ENCODE assay signal across 1 cellular context in genomic region chr11:118397448-118397847, GRCh38.
TF ChIP-seq lines count a peak whose summit lies in the region.

No MANE protein-coding gene starts in this region.

TF ChIP-seq in K562, 482 proteins besides CTCF, POLR2A, EP300 and RAD21 (continues in another document):
- no peak for TF ChIP-seq XRCC3 (IDR thresholded peaks at IDR 0.05)
- TF ChIP-seq ZNF707 (CRISPR knock-in tag; conservative IDR thresholded peaks at IDR 0.05) = no peak
- TF ChIP-seq, protein P1, sequence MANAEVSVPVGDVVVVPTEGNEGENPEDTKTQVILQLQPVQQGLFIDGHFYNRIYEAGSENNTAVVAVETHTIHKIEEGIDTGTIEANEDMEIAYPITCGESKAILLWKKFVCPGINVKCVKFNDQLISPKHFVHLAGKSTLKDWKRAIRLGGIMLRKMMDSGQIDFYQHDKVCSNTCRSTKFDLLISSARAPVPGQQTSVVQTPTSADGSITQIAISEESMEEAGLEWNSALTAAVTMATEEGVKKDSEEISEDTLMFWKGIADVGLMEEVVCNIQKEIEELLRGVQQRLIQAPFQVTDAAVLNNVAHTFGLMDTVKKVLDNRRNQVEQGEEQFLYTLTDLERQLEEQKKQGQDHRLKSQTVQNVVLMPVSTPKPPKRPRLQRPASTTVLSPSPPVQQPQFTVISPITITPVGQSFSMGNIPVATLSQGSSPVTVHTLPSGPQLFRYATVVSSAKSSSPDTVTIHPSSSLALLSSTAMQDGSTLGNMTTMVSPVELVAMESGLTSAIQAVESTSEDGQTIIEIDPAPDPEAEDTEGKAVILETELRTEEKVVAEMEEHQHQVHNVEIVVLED (CRISPR knock-in tag; IDR thresholded peaks at IDR 0.05) = no peak
- no peak for TF ChIP-seq NFE2 (IDR thresholded peaks at IDR 0.05; ENCODE audit: low read depth)
- TF ChIP-seq, protein P2, sequence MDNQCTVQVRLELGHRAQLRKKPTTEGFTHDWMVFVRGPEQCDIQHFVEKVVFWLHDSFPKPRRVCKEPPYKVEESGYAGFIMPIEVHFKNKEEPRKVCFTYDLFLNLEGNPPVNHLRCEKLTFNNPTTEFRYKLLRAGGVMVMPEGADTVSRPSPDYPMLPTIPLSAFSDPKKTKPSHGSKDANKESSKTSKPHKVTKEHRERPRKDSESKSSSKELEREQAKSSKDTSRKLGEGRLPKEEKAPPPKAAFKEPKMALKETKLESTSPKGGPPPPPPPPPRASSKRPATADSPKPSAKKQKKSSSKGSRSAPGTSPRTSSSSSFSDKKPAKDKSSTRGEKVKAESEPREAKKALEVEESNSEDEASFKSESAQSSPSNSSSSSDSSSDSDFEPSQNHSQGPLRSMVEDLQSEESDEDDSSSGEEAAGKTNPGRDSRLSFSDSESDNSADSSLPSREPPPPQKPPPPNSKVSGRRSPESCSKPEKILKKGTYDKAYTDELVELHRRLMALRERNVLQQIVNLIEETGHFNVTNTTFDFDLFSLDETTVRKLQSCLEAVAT (IDR thresholded peaks at IDR 0.05) = no peak
- TF ChIP-seq ZNF197 (CRISPR knock-in tag; IDR thresholded peaks at IDR 0.05; ENCODE audit: low read depth) = no peak
- TF ChIP-seq MEIS2 (IDR thresholded peaks at IDR 0.05; ENCODE audit: partially characterized antibody) = no peak
- TF ChIP-seq RREB1 (CRISPR knock-in tag; IDR thresholded peaks at IDR 0.05) = no peak
- no peak for TF ChIP-seq GTF2B (IDR thresholded peaks at IDR 0.05; ENCODE audit: extremely low read depth, insufficient read length)
- peak; percentile 84 for TF ChIP-seq ZNF316 (IDR thresholded peaks at IDR 0.05)
- TF ChIP-seq L3MBTL2 (IDR thresholded peaks at IDR 0.05) = no peak
- TF ChIP-seq ZNF696 (CRISPR knock-in tag; conservative IDR thresholded peaks at IDR 0.05) = no peak
- TF ChIP-seq DNMT1 (IDR thresholded peaks at IDR 0.05) = no peak
- no peak for TF ChIP-seq ARHGAP35 (IDR thresholded peaks at IDR 0.05; ENCODE audit: partially characterized antibody)
- TF ChIP-seq DLX4 (CRISPR knock-in tag; IDR thresholded peaks at IDR 0.05) = no peak
- no peak for TF ChIP-seq MTA2 (IDR thresholded peaks at IDR 0.05; ENCODE audit: low read depth)
- no peak for TF ChIP-seq NR1H2 (CRISPR knock-in tag; IDR thresholded peaks at IDR 0.05)
- TF ChIP-seq C11orf30 (IDR thresholded peaks at IDR 0.05; ENCODE audit: low read depth) = peak; percentile 82
- TF ChIP-seq FOS (IDR thresholded peaks at IDR 0.05; ENCODE audit: extremely low read depth, insufficient read length) = no peak
- no peak for TF ChIP-seq CREB1 (IDR thresholded peaks at IDR 0.05)
- no peak for TF ChIP-seq CREB1 (CRISPR knock-in tag; IDR thresholded peaks at IDR 0.05)
- no peak for TF ChIP-seq NONO (IDR thresholded peaks at IDR 0.05; ENCODE audit: low read depth in 2 of 2, low read length in 1 of 2)
- TF ChIP-seq ETV6 (IDR thresholded peaks at IDR 0.05; ENCODE audit: borderline replicate concordance in 1 of 2, low read depth in 2 of 2, low read length in 1 of 2) = no peak
- TF ChIP-seq ETV6 (CRISPR knock-in tag; IDR thresholded peaks at IDR 0.05; ENCODE audit: borderline replicate concordance) = no peak
- no peak for TF ChIP-seq MCM2 (IDR thresholded peaks at IDR 0.05; ENCODE audit: low read depth)
- TF ChIP-seq MAFK (IDR thresholded peaks at IDR 0.05; ENCODE audit: low read length) = peak; percentile 46; the same call in 1 of the 2 replicates
- no peak for TF ChIP-seq KAT8 (IDR thresholded peaks at IDR 0.05; ENCODE audit: low read depth)
- no peak for TF ChIP-seq ZKSCAN8 (CRISPR knock-in tag; IDR thresholded peaks at IDR 0.05)
- no peak for TF ChIP-seq RAD51 (IDR thresholded peaks at IDR 0.05; ENCODE audit: borderline replicate concordance, low read depth)
- TF ChIP-seq ZBTB1 (CRISPR knock-in tag; IDR thresholded peaks at IDR 0.05; ENCODE audit: borderline replicate concordance, low read depth) = no peak
- no peak for TF ChIP-seq SRSF3 (IDR thresholded peaks at IDR 0.05; ENCODE audit: insufficient read depth, low read length)
- no peak for TF ChIP-seq ZNF253 (CRISPR knock-in tag; conservative IDR thresholded peaks at IDR 0.05)
- no peak for TF ChIP-seq CEBPG (CRISPR knock-in tag; IDR thresholded peaks at IDR 0.05)
- peak; percentile 41 to 66; a peak in 2 of 4 replicates for TF ChIP-seq CEBPG (tag; conservative IDR thresholded peaks at IDR 0.05 in 1 of 2, IDR thresholded peaks at IDR 0.05 in 1 of 2)
- no peak for TF ChIP-seq ZBTB2 (IDR thresholded peaks at IDR 0.05)
- no peak for TF ChIP-seq KDM1A (IDR thresholded peaks at IDR 0.05)
- no peak for TF ChIP-seq ZNF121 (CRISPR knock-in tag; conservative IDR thresholded peaks at IDR 0.05)
- no peak for TF ChIP-seq ZNF445 (CRISPR knock-in tag; IDR thresholded peaks at IDR 0.05; ENCODE audit: low read depth)
- no peak for TF ChIP-seq PTTG1 (tag; IDR thresholded peaks at IDR 0.05; ENCODE audit: low read depth)
- TF ChIP-seq ASH1L (IDR thresholded peaks at IDR 0.05; ENCODE audit: borderline replicate concordance, low read depth, partially characterized antibody) = no peak
- no peak for TF ChIP-seq MAZ (CRISPR knock-in tag; conservative IDR thresholded peaks at IDR 0.05 in 1 of 2, IDR thresholded peaks at IDR 0.05 in 1 of 2)
- TF ChIP-seq, protein P3, sequence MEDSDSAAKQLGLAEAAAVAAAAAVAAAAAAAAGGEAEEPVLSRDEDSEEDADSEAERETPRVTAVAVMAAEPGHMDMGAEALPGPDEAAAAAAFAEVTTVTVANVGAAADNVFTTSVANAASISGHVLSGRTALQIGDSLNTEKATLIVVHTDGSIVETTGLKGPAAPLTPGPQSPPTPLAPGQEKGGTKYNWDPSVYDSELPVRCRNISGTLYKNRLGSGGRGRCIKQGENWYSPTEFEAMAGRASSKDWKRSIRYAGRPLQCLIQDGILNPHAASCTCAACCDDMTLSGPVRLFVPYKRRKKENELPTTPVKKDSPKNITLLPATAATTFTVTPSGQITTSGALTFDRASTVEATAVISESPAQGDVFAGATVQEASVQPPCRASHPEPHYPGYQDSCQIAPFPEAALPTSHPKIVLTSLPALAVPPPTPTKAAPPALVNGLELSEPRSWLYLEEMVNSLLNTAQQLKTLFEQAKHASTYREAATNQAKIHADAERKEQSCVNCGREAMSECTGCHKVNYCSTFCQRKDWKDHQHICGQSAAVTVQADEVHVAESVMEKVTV (CRISPR knock-in tag; IDR thresholded peaks at IDR 0.05) = no peak
- TF ChIP-seq ZNF274 (IDR thresholded peaks at IDR 0.05; ENCODE audit: borderline replicate concordance, low read depth, low read length) = no peak
- no peak for TF ChIP-seq BCL6 (CRISPR knock-in tag; IDR thresholded peaks at IDR 0.05)
- TF ChIP-seq PRDM10 (IDR thresholded peaks at IDR 0.05; ENCODE audit: partially characterized antibody) = no peak
- TF ChIP-seq MAFF (IDR thresholded peaks at IDR 0.05; ENCODE audit: low read length) = peak; percentile 62
